8 cellular contexts compared by ENCODE assay signal in genomic region chr18:79988079-79988924, GRCh38. TPM values are rescaled to one million over a fixed set of nuclear protein-coding genes. Genes with fewer than 3 reads are reported as not detected.
DNase-seq lines count a peak whose midpoint lies in the region; ATAC-seq and TF ChIP-seq lines count a peak whose summit lies in the region.

TXNL4A (minus strand) TSS chr18:79988563; CDS start chr18:79988392, 171 bp downstream.

- TF ChIP-seq CTCF in coronary artery (IDR thresholded peaks at IDR 0.05) (no peak), left lung (IDR thresholded peaks at IDR 0.05) (peak in 1 of 2 donors; percentile 21)

- H3K27me3 ChIP-seq in BLaER1 (no peaks in the 10 kb centered on the region), left lung (no peaks in the 10 kb centered on the region)

- H3K4me2 ChIP-seq in BLaER1, result peak within 1 kb of the TSS; percentile 95

- H3K9me3 Mint-ChIP-seq in activated CD4-positive, alpha-beta T cell treated with anti-CD3 and anti-CD28 coated beads, Interleukin-2, amount 10 ng/mL, durations not matched to agents 7 days and 5 days, result no peaks in the 10 kb centered on the region

- H3K4me3 ChIP-seq in BLaER1 (peak within 1 kb of the TSS; percentile 93), coronary artery (peak within 1 kb of the TSS; percentile 90), left lung (peak within 1 kb of the TSS; percentile 94 to 97)

- CTCF ChIA-PET in activated CD4-positive, alpha-beta T cell treated with anti-CD3 and anti-CD28 coated beads, Interleukin-2, amount 10 ng/mL, durations not matched to agents 7 days and 5 days (lab: Charles Lee), result interaction anchor here (0.8 to 1.3 kb wide), 2 partner anchors 26 to 45 kb away, joined by 3 read pairs; no protein-coding TSS in a partner anchor

- H3K27me3 Mint-ChIP-seq in activated CD4-positive, alpha-beta T cell treated with anti-CD3 and anti-CD28 coated beads, Interleukin-2, amount 10 ng/mL, durations not matched to agents 7 days and 5 days, result no peaks in the 10 kb centered on the region

- H3K4me3 Mint-ChIP-seq in activated CD4-positive, alpha-beta T cell treated with anti-CD3 and anti-CD28 coated beads, Interleukin-2, amount 10 ng/mL, durations not matched to agents 7 days and 5 days, result peak within 1 kb of the TSS; percentile 92

- intact Hi-C loops in left lung (cut with DNase I), result no loop called here

- DNase-seq in NCI-H526 (lab: John Stamatoyannopoulos, UW) (peak; percentile 30 to 83), coronary artery (ENCODE audit: low spot score) (peak; percentile 88), left lung (peak; percentile 86 to 96)
- DNase-seq in activated CD4-positive, alpha-beta T cell treated with anti-CD3 and anti-CD28 coated beads, Interleukin-2, amount 10 ng/mL, durations not matched to agents 7 days and 5 days, result peak; percentile 86
- peak; percentile 76 to 80 for DNase-seq in stimulated activated CD4-positive, alpha-beta T cell treated with anti-CD3 and anti-CD28 coated beads, Interleukin-2, amount 100 ng/mL, for 48 hours

- ATAC-seq in HG03378 (IDR thresholded peaks at IDR 0.05; ENCODE audit: unreplicated experiment) (peak; percentile 81), left lung (peak; percentile 99)

- peak within 1 kb of the TSS; percentile 94 for H3K27ac Mint-ChIP-seq in activated CD4-positive, alpha-beta T cell treated with anti-CD3 and anti-CD28 coated beads, Interleukin-2, amount 10 ng/mL, durations not matched to agents 7 days and 5 days

- H4K20me1 ChIP-seq in BLaER1, result peaks cover 47% of the 10 kb centered on the region

- peak within 1 kb of the TSS; percentile 86 for H3K9ac ChIP-seq in BLaER1

- H3K4me1 ChIP-seq in BLaER1, result peaks cover 39% of the 10 kb centered on the region
- peaks cover 10 to 47% of the 10 kb centered on the region in 2 donors for H3K4me1 ChIP-seq in left lung

- H3K36me3 ChIP-seq in BLaER1 (peaks cover 30% of the 10 kb centered on the region), left lung (peaks cover 0 to 20% of the 10 kb centered on the region in 2 donors)

- H3K27ac ChIP-seq in BLaER1 (peak within 1 kb of the TSS; percentile 94), coronary artery (peak within 1 kb of the TSS; percentile 96 to 98), left lung (peak within 1 kb of the TSS; percentile 86 to 93)

- no peaks in the 10 kb centered on the region for H3K9me3 ChIP-seq in BLaER1
- no peaks in the 10 kb centered on the region for H3K9me3 ChIP-seq in left lung

- TF ChIP-seq POLR2A in GM19099 (IDR thresholded peaks at IDR 0.05; ENCODE audit: extremely low read depth, insufficient read length, low read depth), result peak; percentile 95

- H3K36me3 Mint-ChIP-seq in activated CD4-positive, alpha-beta T cell treated with anti-CD3 and anti-CD28 coated beads, Interleukin-2, amount 10 ng/mL, durations not matched to agents 7 days and 5 days (ENCODE audit: low read depth), result peaks cover 19% of the 10 kb centered on the region

- peaks cover 42% of the 10 kb centered on the region for H3K4me1 Mint-ChIP-seq in activated CD4-positive, alpha-beta T cell treated with anti-CD3 and anti-CD28 coated beads, Interleukin-2, amount 10 ng/mL, durations not matched to agents 7 days and 5 days

- POLR2A ChIA-PET in activated CD4-positive, alpha-beta T cell treated with anti-CD3 and anti-CD28 coated beads, Interleukin-2, amount 10 ng/mL, durations not matched to agents 7 days and 5 days (lab: Charles Lee), result no interaction called here

RNA-seq across cellular contexts. Expression of gene TXNL4A, which starts in this region (rescaled TPM):
- total RNA-seq in activated CD4-positive, alpha-beta T cell treated with anti-CD3 and anti-CD28 coated beads, Interleukin-2, amount 10 ng/mL, durations not matched to agents 7 days and 5 days, result 100 to 1,000 TPM; 131 TPM
- total RNA-seq in left lung, result 100 to 1,000 TPM in 1 of 2 donors, 10 to 100 TPM in 1; 82.7 to 106 TPM

Comparison
In these comparisons a context has a peak if more than half of its experiments do, and no peak if none do; other contexts are left out.
1. Peak in every context shown above with its lines: DNase-seq, ATAC-seq, H3K4me3 ChIP-seq and H3K27ac ChIP-seq.